Comparison of ENCODE assay signal across 10 cellular contexts in genomic region chr10:121910673-121911420, GRCh38. TPM values are rescaled to one million over a fixed set of nuclear protein-coding genes. Genes with fewer than 3 reads are reported as not detected.
DNase-seq lines count a peak whose midpoint lies in the region; ATAC-seq and TF ChIP-seq lines count a peak whose summit lies in the region.
"Had no signal": no experiment of that assay in that cellular context is flagged by ENCODE, and none has a peak within 500 bp of the region (broad histone marks: within the 10 kb centered on the region; RNA-seq: fewer than 3 reads in every experiment).

No MANE protein-coding gene starts in this region.

- no peak for TF ChIP-seq CTCF in GM12865 (IDR thresholded peaks at IDR 0.05; ENCODE audit: insufficient read depth, low read depth, low read length, missing control alignments)
- TF ChIP-seq CTCF in uterus (IDR thresholded peaks at IDR 0.05): no peak

- H3K4me3 ChIP-seq in GM12865 (ENCODE audit: low read depth, low read length) (no peak overlapping the region), uterus (no peak overlapping the region)
- H3K4me3 ChIP-seq: adrenal gland had no signal

- intact Hi-C loops in uterus (cut with DNase I; ENCODE audit: low total_unique reads): no loop called here

- H3K27ac ChIP-seq in uterus: peak overlapping the region in 1 of 2 donors; percentile 13

- TF ChIP-seq POLR2A in uterus (IDR thresholded peaks at IDR 0.05): no peak

- no peak for ATAC-seq in HG02840 (IDR thresholded peaks at IDR 0.05; ENCODE audit: low FRiP score, unreplicated experiment)

- peak; percentile 34 for DNase-seq in A172 (ENCODE audit: low spot score)
- DNase-seq in GM12865 (ENCODE audit: low read depth): peak; percentile 42
- DNase-seq in HT1080 (ENCODE audit: low read depth): peak; percentile 30
- DNase-seq in fibroblast of peridontal ligament (ENCODE audit: extremely low read depth): peak; percentile 77
- no peak for DNase-seq in SHP77 treated with DMSO at 0.1 percent for 48 hours (lab: John Stamatoyannopoulos, UW)
- DNase-seq in iPS-NIHi11 (ENCODE audit: low spot score): no peak
- DNase-seq in uterus: no peak
- DNase-seq: SW 1271 had no signal

- H3K9me3 ChIP-seq in uterus: no peaks in the 10 kb centered on the region
- H3K9me3 ChIP-seq: adrenal gland had no signal

- no peaks in the 10 kb centered on the region for H3K36me3 ChIP-seq in uterus

- no peaks in the 10 kb centered on the region for H3K27me3 ChIP-seq in uterus
- H3K27me3 ChIP-seq: adrenal gland had no signal

- no peaks in the 10 kb centered on the region for H3K4me1 ChIP-seq in uterus

RNA-seq across cellular contexts. Expression of gene ATE1, which starts 17.0 kb away (rescaled TPM):
- 10.6 and 11.6 TPM in 2 replicates for total RNA-seq in A172 (2014; rRNA removed; shearing (Covaris generic))
- 22.2 and 25.8 TPM in 2 replicates for total RNA-seq in HT1080 (2014; rRNA removed; shearing (Covaris generic))
- polyA plus RNA-seq in HT1080 (2015; cell fraction: cytosol; rRNA removed): 20.5 and 24.7 TPM in 2 replicates
- 17.8 and 19.7 TPM in 2 replicates for polyA plus RNA-seq in HT1080 (2015; cell fraction: nucleus; rRNA removed)
- 10 to 100 TPM; 13.5 to 90.2 (median 27.7) TPM for total RNA-seq in uterus

Comparison
In these comparisons a context has a peak if more than half of its experiments do, and no peak if none do; other contexts are left out.
1. DNase-seq: peak in A172 (single experiment), GM12865 (single experiment), HT1080 (single experiment) and fibroblast of peridontal ligament (single experiment); none in SHP77 treated with DMSO at 0.1 percent for 48 hours (single experiment), iPS-NIHi11 (single experiment) and uterus (0 of 2).